Comparison of ENCODE assay signal across 14 cellular contexts in genomic region chr4:41913509-41913908, GRCh38.
"Had no signal": no experiment of that assay in that cellular context is flagged by ENCODE, and none has a peak within 500 bp of the region (broad histone marks: within the 10 kb centered on the region; RNA-seq: fewer than 3 reads in every experiment).

No MANE protein-coding gene starts in this region.

- H3K9me3 ChIP-seq: adrenal gland, mucosa of descending colon, right atrium auricular region, transverse colon had no signal

- H3K4me3 ChIP-seq: adrenal gland, lung, mucosa of descending colon, right atrium auricular region, transverse colon had no signal

- DNase-seq: activated CD4-positive, alpha-beta T cell treated with anti-CD3 and anti-CD28 coated beads for 36 hours; activated naive CD4-positive, alpha-beta T cell treated with anti-CD3 and anti-CD28 coated beads, Interleukin-2, amount 50 U/mL, for 16 hours; adrenal gland; cortex of kidney; effector CD8-positive, alpha-beta T cell; left colon; mucosa of descending colon; naive thymus-derived CD8-positive, alpha-beta T cell; T-helper 9 cell; transverse colon; WERI-Rb-1 had no signal

- H3K4me1 ChIP-seq: adrenal gland, right atrium auricular region, transverse colon had no signal

- H3K27me3 ChIP-seq: adrenal gland, right atrium auricular region, transverse colon had no signal

- ATAC-seq: activated CD4-positive, alpha-beta T cell treated with anti-CD3 and anti-CD28 coated beads for 36 hours; left colon; mucosa of descending colon; naive thymus-derived CD8-positive, alpha-beta T cell; stimulated activated memory B cell treated with anti-CD40 and anti-IgM and Interleukin-4, amounts not matched to agents 10 μg/mL and 1 μg/mL and 100 μg/mL, for 72 hours had no signal

- H3K36me3 ChIP-seq: adrenal gland, right atrium auricular region, transverse colon, WERI-Rb-1 had no signal

- H3K27ac ChIP-seq: adrenal gland, right atrium auricular region, transverse colon, WERI-Rb-1 had no signal
